7 cellular contexts compared by ENCODE assay signal in genomic region chr17:5418858-5419355, GRCh38. TPM values are rescaled to one million over a fixed set of nuclear protein-coding genes. Genes with fewer than 3 reads are reported as not detected.
DNase-seq lines count a peak whose midpoint lies in the region; ATAC-seq lines count a peak whose summit lies in the region.

No MANE protein-coding gene starts in this region.

- H3K4me1 ChIP-seq in rectal smooth muscle tissue (ENCODE audit: control insufficient read depth, insufficient read depth, low read length): peaks cover 5% of the 10 kb centered on the region

- ATAC-seq in GM18498 (IDR thresholded peaks at IDR 0.05; ENCODE audit: unreplicated experiment): peak; percentile 36
- ATAC-seq in HG02840 (IDR thresholded peaks at IDR 0.05; ENCODE audit: low FRiP score, unreplicated experiment): peak; percentile 18

- peak overlapping the region; percentile 83 for H3K27ac ChIP-seq in rectal smooth muscle tissue (ENCODE audit: low read depth, low read length)

- H3K9ac ChIP-seq in rectal smooth muscle tissue (ENCODE audit: low read length): peak overlapping the region; percentile 87

- peaks cover 8% of the 10 kb centered on the region for H3K36me3 ChIP-seq in rectal smooth muscle tissue (ENCODE audit: control insufficient read depth, insufficient read depth, low read length)

- DNase-seq in NOMO-1 treated with DMSO at 0.1 percent for 48 hours (lab: John Stamatoyannopoulos, UW; ENCODE audit: unreplicated experiment) (peak; percentile 90), glomerular endothelial cell (ENCODE audit: extremely low read depth, low read depth, low spot score) (peak; percentile 36), AG08396 (ENCODE audit: low spot score) (no peak)
- DNase-seq in activated effector memory CD4-positive, alpha-beta T cell treated with Interleukin-2 at 50 U/mL for 16 hours: peak; percentile 41

- no peaks in the 10 kb centered on the region for H3K27me3 ChIP-seq in rectal smooth muscle tissue (ENCODE audit: control insufficient read depth, insufficient read depth, low read length)

- peak overlapping the region; percentile 95 for H3K4me3 ChIP-seq in rectal smooth muscle tissue (ENCODE audit: low read length)

RNA-seq across cellular contexts. Expression of gene NUP88, which starts 0.6 kb away (rescaled TPM):
- total RNA-seq in glomerular endothelial cell: 57.9 and 78.1 TPM in 2 replicates

RNA-seq across cellular contexts. Expression of gene RPAIN, which starts 1.1 kb away (rescaled TPM):
- total RNA-seq in glomerular endothelial cell: 34.3 and 54.5 TPM in 2 replicates

RNA-seq across cellular contexts. Expression of gene C1QBP, which starts 20.0 kb away (rescaled TPM):
- total RNA-seq in glomerular endothelial cell: 166 and 196 TPM in 2 replicates

RNA-seq across cellular contexts. Expression of gene DHX33, which starts 49.9 kb away (rescaled TPM):
- 14.1 and 16.0 TPM in 2 replicates for total RNA-seq in glomerular endothelial cell
